28 cellular contexts compared by ENCODE assay signal in the genomic region with DNA sequence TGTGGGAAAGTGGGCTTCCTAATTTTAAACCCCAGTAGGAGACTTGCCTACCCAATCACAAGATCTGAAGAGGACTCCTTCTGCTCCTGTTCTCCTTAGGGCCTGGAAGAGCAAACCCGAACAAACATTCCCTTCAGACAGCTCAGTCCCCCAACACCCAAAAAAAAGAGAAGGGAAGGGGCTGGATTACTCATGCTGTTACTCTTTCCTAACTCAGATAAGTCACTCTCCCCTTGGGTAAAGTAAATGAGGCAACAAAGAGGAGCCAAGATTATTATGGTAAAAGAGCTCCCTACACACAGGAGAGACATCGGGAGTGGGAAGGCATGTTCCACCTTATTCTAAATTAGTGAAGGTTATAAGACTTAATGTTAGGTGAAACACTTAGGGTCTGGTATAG. TPM values are rescaled to one million over a fixed set of nuclear protein-coding genes. Genes with fewer than 3 reads are reported as not detected.
DNase-seq lines count a peak whose midpoint lies in the region; ATAC-seq and TF ChIP-seq lines count a peak whose summit lies in the region.
"Had no signal": no experiment of that assay in that cellular context is flagged by ENCODE, and none has a peak within 500 bp of the region (broad histone marks: within the 10 kb centered on the region; RNA-seq: fewer than 3 reads in every experiment).

No MANE protein-coding gene starts in this region.

- H3K4me3 Mint-ChIP-seq in HFFc6: no peak overlapping the region
- no peak overlapping the region for H3K4me3 Mint-ChIP-seq in stimulated activated memory B cell treated with anti-CD40 and anti-IgM and Interleukin-4, amounts not matched to agents 10 μg/mL and 1 μg/mL and 100 μg/mL, for 72 hours
- H3K4me3 Mint-ChIP-seq: activated naive CD8-positive, alpha-beta T cell treated with anti-CD3 and anti-CD28 coated beads, Interleukin-2, amount 10 ng/mL, durations not matched to agents 7 days and 5 days; CD4-positive, alpha-beta T cell; mesothelial cell of epicardium; naive thymus-derived CD4-positive, alpha-beta T cell; T-helper 2 cell treated with Interferon-gamma antibody and Interleukin-4, amounts not matched to agents 5 μg/mL and 100 μg/mL, for 36 hours had no signal

- H3K27me3 Mint-ChIP-seq in HFFc6 (ENCODE audit: insufficient read depth): no peaks in the 10 kb centered on the region
- H3K27me3 Mint-ChIP-seq in stimulated activated memory B cell treated with anti-CD40 and anti-IgM and Interleukin-4, amounts not matched to agents 10 μg/mL and 1 μg/mL and 100 μg/mL, for 72 hours: no peaks in the 10 kb centered on the region
- H3K27me3 Mint-ChIP-seq: activated naive CD8-positive, alpha-beta T cell treated with anti-CD3 and anti-CD28 coated beads, Interleukin-2, amount 10 ng/mL, durations not matched to agents 7 days and 5 days; CD4-positive, alpha-beta T cell; naive thymus-derived CD4-positive, alpha-beta T cell had no signal

- TF ChIP-seq CTCF in HFFc6 (IDR thresholded peaks at IDR 0.05): no peak
- no peak for TF ChIP-seq CTCF in RWPE2 (IDR thresholded peaks at IDR 0.05; ENCODE audit: poor library complexity, severe bottlenecking)
- TF ChIP-seq CTCF in fibroblast of mammary gland (conservative IDR thresholded peaks at IDR 0.05; ENCODE audit: control insufficient read depth, insufficient read depth, low read depth, low read length): no peak

- peaks cover 56% of the 10 kb centered on the region for H3K4me1 Mint-ChIP-seq in HFFc6 (ENCODE audit: low read depth)
- H3K4me1 Mint-ChIP-seq in stimulated activated memory B cell treated with anti-CD40 and anti-IgM and Interleukin-4, amounts not matched to agents 10 μg/mL and 1 μg/mL and 100 μg/mL, for 72 hours: peaks cover 19% of the 10 kb centered on the region

- H3K27ac ChIP-seq in RWPE2 (ENCODE audit: poor library complexity, severe bottlenecking): peak overlapping the region; percentile 99
- H3K27ac ChIP-seq: left lung, RWPE1, SK-N-MC, VCaP had no signal

- ATAC-seq in RWPE2 (ENCODE audit: low read depth): no peak
- no peak for ATAC-seq in stimulated activated memory B cell treated with anti-CD40 and anti-IgM and Interleukin-4, amounts not matched to agents 10 μg/mL and 1 μg/mL and 100 μg/mL, for 72 hours
- ATAC-seq: left lung; naive thymus-derived CD4-positive, alpha-beta T cell had no signal

- H3K9me3 ChIP-seq in RWPE2 (ENCODE audit: severe bottlenecking): peaks cover 4% of the 10 kb centered on the region

- H3K27ac Mint-ChIP-seq in HFFc6: peak overlapping the region; percentile 76
- H3K27ac Mint-ChIP-seq in stimulated activated memory B cell treated with anti-CD40 and anti-IgM and Interleukin-4, amounts not matched to agents 10 μg/mL and 1 μg/mL and 100 μg/mL, for 72 hours: peak overlapping the region; percentile 57
- H3K27ac Mint-ChIP-seq: activated naive CD8-positive, alpha-beta T cell treated with anti-CD3 and anti-CD28 coated beads, Interleukin-2, amount 10 ng/mL, durations not matched to agents 7 days and 5 days; CD4-positive, alpha-beta T cell; mesothelial cell of epicardium; naive thymus-derived CD4-positive, alpha-beta T cell; T-helper 2 cell treated with Interferon-gamma antibody and Interleukin-4, amounts not matched to agents 5 μg/mL and 100 μg/mL, for 36 hours had no signal

- no peaks in the 10 kb centered on the region for H3K27me3 ChIP-seq in RWPE2 (ENCODE audit: insufficient read depth, poor library complexity, severe bottlenecking)
- H3K27me3 ChIP-seq: left lung had no signal

- H3K36me3 ChIP-seq in RWPE2 (ENCODE audit: low read depth): no peaks in the 10 kb centered on the region
- H3K36me3 ChIP-seq: left lung had no signal

- no peak overlapping the region for H3K4me3 ChIP-seq in RWPE2 (ENCODE audit: severe bottlenecking)
- H3K4me3 ChIP-seq in fibroblast of mammary gland (ENCODE audit: control insufficient read depth, low read depth, low read length): no peak overlapping the region
- H3K4me3 ChIP-seq: left lung, SK-N-MC had no signal

- DNase-seq in HFFc6: no peak
- no peak for DNase-seq in RWPE2 (ENCODE audit: low spot score)
- DNase-seq in fibroblast of mammary gland (ENCODE audit: low read depth): peak; percentile 78
- no peak for DNase-seq in activated CD4-positive, CD25-positive, alpha-beta regulatory T cell treated with anti-CD3 and anti-CD28 coated beads, Interleukin-2, amount 50 U/mL, for 72 hours
- no peak for DNase-seq in NOMO-1 (lab: John Stamatoyannopoulos, UW; ENCODE audit: unreplicated experiment in 2 of 2)
- no peak for DNase-seq in NCI-H748 (lab: John Stamatoyannopoulos, UW; ENCODE audit: unreplicated experiment)
- DNase-seq: activated CD4-positive, alpha-beta T cell treated with anti-CD3 and anti-CD28 coated beads, Interleukin-2, amount 50 U/mL, for 1 hour; activated CD8-positive, alpha-beta memory T cell treated with anti-CD3 and anti-CD28 coated beads, Interleukin-2, amount 50 U/mL, for 4 hours; activated naive CD8-positive, alpha-beta T cell treated with anti-CD3 and anti-CD28 coated beads, Interleukin-2, amount 10 ng/mL, durations not matched to agents 7 days and 5 days; CD4-positive, alpha-beta T cell; hypothalamus; Karpas-422; left lung; naive thymus-derived CD4-positive, alpha-beta T cell; NCI-H1105; NCI-H2029 treated with DMSO at 0.1 percent for 48 hours; NCI-H226; NCI-H774; occipital lobe; small intestine; stimulated activated naive CD4-positive, alpha-beta T cell treated with Interleukin-2 at 50 U/mL for 16 hours had no signal

- H3K4me1 ChIP-seq in RWPE2 (ENCODE audit: insufficient read depth, poor library complexity, severe bottlenecking): peaks cover 35% of the 10 kb centered on the region
- H3K4me1 ChIP-seq: left lung had no signal

- peaks cover 4% of the 10 kb centered on the region for H3K36me3 Mint-ChIP-seq in HFFc6 (ENCODE audit: low read depth)
- H3K36me3 Mint-ChIP-seq in stimulated activated memory B cell treated with anti-CD40 and anti-IgM and Interleukin-4, amounts not matched to agents 10 μg/mL and 1 μg/mL and 100 μg/mL, for 72 hours: peaks cover 28% of the 10 kb centered on the region
- H3K36me3 Mint-ChIP-seq: mesothelial cell of epicardium had no signal

- no peaks in the 10 kb centered on the region for H3K9me3 Mint-ChIP-seq in HFFc6
- peaks cover 3% of the 10 kb centered on the region for H3K9me3 Mint-ChIP-seq in stimulated activated memory B cell treated with anti-CD40 and anti-IgM and Interleukin-4, amounts not matched to agents 10 μg/mL and 1 μg/mL and 100 μg/mL, for 72 hours

RNA-seq across cellular contexts. Expression of a gene that starts 18.1 kb away (rescaled TPM):
- 1 to 10 TPM in 1 of 6 experiments, under 1 TPM in 5; 0.40 to 1.0 (median 0.77) TPM for total RNA-seq in HFFc6 (2021; fragmentation: NEBNext Ultra II Directional; extraction: Animal tissue kit (Norgen Biotek cat#: 25700))
- total RNA-seq: G401 had no signal
